ENCODE assay signal across 12 cellular contexts in the genomic region with DNA sequence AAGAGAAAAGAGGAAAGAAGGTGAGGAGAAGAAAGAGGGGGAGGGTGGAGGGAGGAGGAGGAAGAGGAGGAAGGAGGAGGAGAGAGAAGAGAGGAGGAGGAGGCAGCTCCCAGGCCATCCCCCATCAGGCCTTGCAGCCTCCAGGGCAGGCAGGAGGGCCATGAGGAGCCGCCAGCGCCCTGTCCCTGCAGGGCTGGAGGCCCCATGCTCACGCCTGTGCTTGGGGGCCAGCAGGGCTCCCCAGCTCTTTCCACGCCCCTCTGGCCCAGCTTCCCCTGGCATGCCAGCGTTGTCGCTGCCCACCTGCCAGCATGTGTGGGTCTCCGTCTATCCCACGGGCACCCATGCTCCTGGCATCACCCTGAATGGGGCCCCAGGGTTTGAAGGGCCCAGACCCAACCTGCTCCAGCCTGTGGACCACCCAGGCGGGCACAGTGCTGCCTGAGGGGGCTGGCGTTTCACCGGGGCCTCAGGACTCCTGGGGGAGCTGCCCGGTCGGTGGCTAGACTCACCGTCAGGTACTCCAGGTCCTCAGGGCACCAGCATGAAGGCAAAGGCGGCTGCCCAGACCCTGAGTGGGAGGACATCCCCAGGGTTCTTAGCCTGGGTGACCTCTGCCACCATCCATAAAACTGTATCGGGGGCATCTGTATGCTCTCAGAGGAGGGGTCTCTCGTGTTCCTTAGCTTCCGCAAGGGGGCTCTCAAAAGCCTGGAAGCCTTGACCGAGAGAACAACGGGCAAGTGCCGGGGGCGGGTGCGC. TPM values are rescaled to one million over a fixed set of nuclear protein-coding genes. Genes with fewer than 3 reads are reported as not detected.
A peak's percentile ranks its signal among the peaks of the same experiment; 100 is the strongest.
DNase-seq lines count a peak whose midpoint lies in the region; ATAC-seq and TF ChIP-seq lines count a peak whose summit lies in the region.
"Had no signal": no experiment of that assay in that cellular context is flagged by ENCODE, and none has a peak within 500 bp of the region (broad histone marks: within the 10 kb centered on the region; RNA-seq: fewer than 3 reads in every experiment).

No MANE protein-coding gene starts in this region.

- H3K4me3 ChIP-seq in left lung (no peak overlapping the region), transverse colon (no peak overlapping the region), smooth muscle cell (no peak overlapping the region)

- no peak overlapping the region for H3K4me2 ChIP-seq in smooth muscle cell

- peaks cover 16 to 54% of the 10 kb centered on the region in 2 donors for H3K4me1 ChIP-seq in left lung
- H3K4me1 ChIP-seq in transverse colon = peaks cover 16 to 53% (median 30%) of the 10 kb centered on the region in 4 donors
- H3K4me1 ChIP-seq in smooth muscle cell (ENCODE audit: low read depth) = peaks cover 7% of the 10 kb centered on the region

- no peaks in the 10 kb centered on the region for H3K27me3 Mint-ChIP-seq in activated T-cell treated with anti-CD3 and anti-CD28 coated beads, Interleukin-2, amount 50 U/mL, for 72 hours (ENCODE audit: low read depth)
- no peaks in the 10 kb centered on the region for H3K27me3 Mint-ChIP-seq in activated T-cell treated with anti-CD3 and anti-CD28 coated beads, Interleukin-2, amount 50 U/mL, for 4 hours (ENCODE audit: low read depth)
- H3K27me3 Mint-ChIP-seq in activated naive CD8-positive, alpha-beta T cell treated with anti-CD3 and anti-CD28 coated beads, Interleukin-2, amount 10 ng/mL, durations not matched to agents 7 days and 5 days = no peaks in the 10 kb centered on the region

- WGBS in transverse colon (ENCODE audit: low coverage in 1 of 2), 2 donors = 37 to 66% methylated on average over 2 to 23 of the region's 23 CpGs
- WGBS in smooth muscle cell (ENCODE audit: low lambda C conversion rate) = 83% methylated on average over 23 of the region's 23 CpGs

- H3K27ac ChIP-seq in left lung (peak overlapping the region; percentile 39 to 76), transverse colon (peak overlapping the region; percentile 71 to 94 (median 86)), smooth muscle cell (ENCODE audit: low read depth) (no peak overlapping the region)

- no peaks in the 10 kb centered on the region for H3K27me3 ChIP-seq in left lung
- no peaks in the 10 kb centered on the region for H3K27me3 ChIP-seq in transverse colon
- H3K27me3 ChIP-seq in smooth muscle cell (ENCODE audit: low read depth) = no peaks in the 10 kb centered on the region

- H3K27ac Mint-ChIP-seq in activated T-cell treated with anti-CD3 and anti-CD28 coated beads, Interleukin-2, amount 50 U/mL, for 72 hours = peak overlapping the region; percentile 100
- peak overlapping the region; percentile 91 for H3K27ac Mint-ChIP-seq in activated naive CD8-positive, alpha-beta T cell treated with anti-CD3 and anti-CD28 coated beads, Interleukin-2, amount 10 ng/mL, durations not matched to agents 7 days and 5 days

- POLR2A ChIA-PET in activated naive CD8-positive, alpha-beta T cell treated with anti-CD3 and anti-CD28 coated beads, Interleukin-2, amount 10 ng/mL, durations not matched to agents 7 days and 5 days (lab: Charles Lee) = interaction anchor here (0.9 to 5.9 kb wide), 4 partner anchors 11 to 94 kb away, joined by 3 to 32 read pairs (median 16); partner anchors contain the start of genes CD81 and TSSC4

- TF ChIP-seq CTCF in left lung (IDR thresholded peaks at IDR 0.05) (no peak), transverse colon (IDR thresholded peaks at IDR 0.05) (no peak), smooth muscle cell (IDR thresholded peaks at IDR 0.05; ENCODE audit: borderline replicate concordance, insufficient read depth, poor library complexity, severe bottlenecking) (no peak)

- no peak overlapping the region for H2AFZ ChIP-seq in smooth muscle cell (ENCODE audit: low read depth)

- TF ChIP-seq POLR2A in transverse colon (IDR thresholded peaks at IDR 0.05) = no peak

- ATAC-seq in activated T-cell treated with anti-CD3 and anti-CD28 coated beads, Interleukin-2, amount 50 U/mL, for 72 hours (replicated peaks in 1 of 2) = no peak
- ATAC-seq in activated T-cell treated with anti-CD3 and anti-CD28 coated beads, Interleukin-2, amount 50 U/mL, for 4 hours = no peak
- ATAC-seq in activated naive CD8-positive, alpha-beta T cell treated with anti-CD3 and anti-CD28 coated beads, Interleukin-2, amount 10 ng/mL, durations not matched to agents 7 days and 5 days (ENCODE audit: low read depth) = no peak
- peak; percentile 8 for ATAC-seq in left lung
- ATAC-seq: Panc1 had no signal

- H3K79me2 ChIP-seq in smooth muscle cell (ENCODE audit: low read depth) = no peaks in the 10 kb centered on the region

- in situ Hi-C loops in transverse colon (cut with MboI; ENCODE audit: low pct_ligation_motif_present in 1 of 4, low pct_unique_long_range_greater_than_20kb in 1 of 4, low sequenced_read_pairs in 3 of 4) = loop anchor here in 1 of 4 donors (25.0 kb wide), 1 partner anchor 580 kb away; the partner anchor contains the start of gene CDKN1C

- H4K20me1 ChIP-seq in smooth muscle cell (ENCODE audit: low read depth) = no peaks in the 10 kb centered on the region

- H3K4me1 Mint-ChIP-seq in activated T-cell treated with anti-CD3 and anti-CD28 coated beads, Interleukin-2, amount 50 U/mL, for 72 hours (ENCODE audit: low read depth) = peaks cover 21% of the 10 kb centered on the region
- H3K4me1 Mint-ChIP-seq in activated T-cell treated with anti-CD3 and anti-CD28 coated beads, Interleukin-2, amount 50 U/mL, for 4 hours (ENCODE audit: low read depth) = peaks cover 41% of the 10 kb centered on the region
- H3K4me1 Mint-ChIP-seq in activated naive CD8-positive, alpha-beta T cell treated with anti-CD3 and anti-CD28 coated beads, Interleukin-2, amount 10 ng/mL, durations not matched to agents 7 days and 5 days = peaks cover 16% of the 10 kb centered on the region

- no peaks in the 10 kb centered on the region for H3K9me3 ChIP-seq in left lung
- no peaks in the 10 kb centered on the region for H3K9me3 ChIP-seq in transverse colon
- no peaks in the 10 kb centered on the region for H3K9me3 ChIP-seq in smooth muscle cell (replicated peaks; ENCODE audit: low read depth)

- no peak for DNase-seq in activated T-cell treated with anti-CD3 and anti-CD28 coated beads, Interleukin-2, amount 50 U/mL, for 72 hours
- no peak for DNase-seq in activated T-cell treated with anti-CD3 and anti-CD28 coated beads, Interleukin-2, amount 50 U/mL, for 4 hours
- DNase-seq in activated naive CD8-positive, alpha-beta T cell treated with anti-CD3 and anti-CD28 coated beads, Interleukin-2, amount 10 ng/mL, durations not matched to agents 7 days and 5 days = peak; percentile 40
- DNase-seq in left lung (peak in 1 of 2 donors; percentile 73), transverse colon (no peak), NCI-H510A (lab: John Stamatoyannopoulos, UW) (no peak), smooth muscle cell (lab: John Stamatoyannopoulos, UW; ENCODE audit: unreplicated experiment) (no peak), retina (no peak)
- DNase-seq: cerebellar nuclear complex had no signal

- H3K36me3 ChIP-seq in left lung (no peaks in the 10 kb centered on the region), transverse colon (no peaks in the 10 kb centered on the region), smooth muscle cell (ENCODE audit: low read depth) (no peaks in the 10 kb centered on the region)

- TF ChIP-seq EP300 in transverse colon (IDR thresholded peaks at IDR 0.05; ENCODE audit: low read depth) = no peak

- H3K4me3 Mint-ChIP-seq in activated T-cell treated with anti-CD3 and anti-CD28 coated beads, Interleukin-2, amount 50 U/mL, for 72 hours = no peak overlapping the region
- no peak overlapping the region for H3K4me3 Mint-ChIP-seq in activated T-cell treated with anti-CD3 and anti-CD28 coated beads, Interleukin-2, amount 50 U/mL, for 4 hours
- peak overlapping the region; percentile 19 for H3K4me3 Mint-ChIP-seq in activated naive CD8-positive, alpha-beta T cell treated with anti-CD3 and anti-CD28 coated beads, Interleukin-2, amount 10 ng/mL, durations not matched to agents 7 days and 5 days

- intact Hi-C loops in left lung (cut with DNase I) (loop anchor here (10.0 kb wide), 2 partner anchors 108 to 218 kb away; no protein-coding TSS in a partner anchor), transverse colon (cut with DNase I; ENCODE audit: low total_unique reads) (no loop called here)

- H3K9me3 Mint-ChIP-seq in activated T-cell treated with anti-CD3 and anti-CD28 coated beads, Interleukin-2, amount 50 U/mL, for 72 hours = no peaks in the 10 kb centered on the region
- H3K9me3 Mint-ChIP-seq in activated T-cell treated with anti-CD3 and anti-CD28 coated beads, Interleukin-2, amount 50 U/mL, for 4 hours = no peaks in the 10 kb centered on the region
- H3K9me3 Mint-ChIP-seq in activated naive CD8-positive, alpha-beta T cell treated with anti-CD3 and anti-CD28 coated beads, Interleukin-2, amount 10 ng/mL, durations not matched to agents 7 days and 5 days = no peaks in the 10 kb centered on the region

- H3K9ac ChIP-seq in smooth muscle cell (ENCODE audit: low read depth) = no peak overlapping the region

- H3F3A ChIP-seq in smooth muscle cell (ENCODE audit: low read depth) = no peaks in the 10 kb centered on the region

- H3K36me3 Mint-ChIP-seq in activated T-cell treated with anti-CD3 and anti-CD28 coated beads, Interleukin-2, amount 50 U/mL, for 72 hours (ENCODE audit: insufficient read depth in 2 of 2) = no peaks in the 10 kb centered on the region
- H3K36me3 Mint-ChIP-seq in activated T-cell treated with anti-CD3 and anti-CD28 coated beads, Interleukin-2, amount 50 U/mL, for 4 hours (ENCODE audit: insufficient read depth) = no peaks in the 10 kb centered on the region
- H3K36me3 Mint-ChIP-seq in activated naive CD8-positive, alpha-beta T cell treated with anti-CD3 and anti-CD28 coated beads, Interleukin-2, amount 10 ng/mL, durations not matched to agents 7 days and 5 days = no peaks in the 10 kb centered on the region

RNA-seq across cellular contexts. Expression of gene TSPAN32, which starts 5.3 kb away (rescaled TPM):
- total RNA-seq in activated T-cell treated with anti-CD3 and anti-CD28 coated beads, Interleukin-2, amount 50 U/mL, for 72 hours = 10 to 100 TPM in 1 of 2 donors, 1 to 10 TPM in 1; 8.6 to 10.2 TPM
- total RNA-seq in activated T-cell treated with anti-CD3 and anti-CD28 coated beads, Interleukin-2, amount 50 U/mL, for 4 hours = 1 to 10 TPM; 2.9 to 4.6 (median 4.3) TPM
- 10 to 100 TPM; 49.5 to 52.3 TPM for total RNA-seq in activated naive CD8-positive, alpha-beta T cell treated with anti-CD3 and anti-CD28 coated beads, Interleukin-2, amount 10 ng/mL, durations not matched to agents 7 days and 5 days
- total RNA-seq in left lung (1 to 10 TPM; 4.2 to 6.2 TPM), transverse colon (under 1 TPM in 2 of 4 donors, not detected in 2; 0.16 to 0.96 TPM), smooth muscle cell (not detected in 2 replicates)
- 0.91 TPM in 1 of 2 replicates, not detected in the other for polyA plus RNA-seq in smooth muscle cell
- total RNA-seq: MCF 10A, pulmonary artery endothelial cell had no signal

RNA-seq across cellular contexts. Expression of gene C11orf21, which starts 5.4 kb away (rescaled TPM):
- total RNA-seq in activated T-cell treated with anti-CD3 and anti-CD28 coated beads, Interleukin-2, amount 50 U/mL, for 72 hours = 10 to 100 TPM; 13.6 to 16.6 TPM
- 1 to 10 TPM; 1.3 to 2.9 (median 1.8) TPM for total RNA-seq in activated T-cell treated with anti-CD3 and anti-CD28 coated beads, Interleukin-2, amount 50 U/mL, for 4 hours
- total RNA-seq in activated naive CD8-positive, alpha-beta T cell treated with anti-CD3 and anti-CD28 coated beads, Interleukin-2, amount 10 ng/mL, durations not matched to agents 7 days and 5 days = 10 to 100 TPM; 51.0 to 55.3 TPM
- total RNA-seq in left lung (1 to 10 TPM; 2.7 to 6.9 TPM), transverse colon (under 1 TPM in 1 of 4 donors, not detected in 3; 0.27 TPM), smooth muscle cell (not detected in 2 replicates)
- polyA plus RNA-seq in smooth muscle cell = not detected in 2 replicates
- total RNA-seq: MCF 10A, pulmonary artery endothelial cell had no signal

RNA-seq across cellular contexts. Expression of gene ASCL2, which starts 36.8 kb away (rescaled TPM):
- total RNA-seq in activated T-cell treated with anti-CD3 and anti-CD28 coated beads, Interleukin-2, amount 50 U/mL, for 72 hours = 1 to 10 TPM in 1 of 2 donors, under 1 TPM in 1; 0.38 to 1.7 TPM
- total RNA-seq in activated T-cell treated with anti-CD3 and anti-CD28 coated beads, Interleukin-2, amount 50 U/mL, for 4 hours = 1 to 10 TPM; 1.2 to 2.4 (median 1.7) TPM
- total RNA-seq in activated naive CD8-positive, alpha-beta T cell treated with anti-CD3 and anti-CD28 coated beads, Interleukin-2, amount 10 ng/mL, durations not matched to agents 7 days and 5 days = under 1 TPM; 0.62 to 0.80 TPM
- total RNA-seq in left lung (1 to 10 TPM in 1 of 2 donors, under 1 TPM in 1; 0.79 to 2.3 TPM), transverse colon (10 to 100 TPM in 1 of 4 donors, 1 to 10 TPM in 2, not detected in 1; 2.3 to 14.7 (median 3.0) TPM), smooth muscle cell (3.0 TPM in 1 of 2 replicates, not detected in the other)
- polyA plus RNA-seq in smooth muscle cell = 0.33 TPM in 1 of 2 replicates, not detected in the other
- total RNA-seq: MCF 10A, pulmonary artery endothelial cell had no signal

Comparison
In these comparisons a context has a peak if more than half of its experiments do, and no peak if none do; other contexts are left out.
1. RNA of gene TSPAN32, which starts 5.3 kb away (total RNA-seq): 49.5 to 52.3 TPM in activated naive CD8-positive, alpha-beta T cell treated with anti-CD3 and anti-CD28 coated beads, Interleukin-2, amount 10 ng/mL, durations not matched to agents 7 days and 5 days; 8.6 to 10.2 TPM in activated T-cell treated with anti-CD3 and anti-CD28 coated beads, Interleukin-2, amount 50 U/mL, for 72 hours, 4.2 to 6.2 TPM in left lung, 2.9 to 4.6 TPM in activated T-cell treated with anti-CD3 and anti-CD28 coated beads, Interleukin-2, amount 50 U/mL, for 4 hours, 0.16 to 0.96 TPM in transverse colon and not detected in smooth muscle cell; every median in the first group is over 4 times any median in the second.